Comparison of ENCODE assay signal across 1 cellular context in genomic region chr6:39296745-39297640, GRCh38.
TF ChIP-seq lines count a peak whose summit lies in the region.

No MANE protein-coding gene starts in this region.

TF ChIP-seq in H1, 55 proteins besides CTCF, POLR2A, EP300 and RAD21:
- TF ChIP-seq, protein P1, sequence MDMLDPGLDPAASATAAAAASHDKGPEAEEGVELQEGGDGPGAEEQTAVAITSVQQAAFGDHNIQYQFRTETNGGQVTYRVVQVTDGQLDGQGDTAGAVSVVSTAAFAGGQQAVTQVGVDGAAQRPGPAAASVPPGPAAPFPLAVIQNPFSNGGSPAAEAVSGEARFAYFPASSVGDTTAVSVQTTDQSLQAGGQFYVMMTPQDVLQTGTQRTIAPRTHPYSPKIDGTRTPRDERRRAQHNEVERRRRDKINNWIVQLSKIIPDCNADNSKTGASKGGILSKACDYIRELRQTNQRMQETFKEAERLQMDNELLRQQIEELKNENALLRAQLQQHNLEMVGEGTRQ (IDR thresholded peaks at IDR 0.05; ENCODE audit: low read length) = no peak
- no peak for TF ChIP-seq TBP (IDR thresholded peaks at IDR 0.05; ENCODE audit: low read depth, low read length)
- TF ChIP-seq CHD1 (IDR thresholded peaks at IDR 0.05; ENCODE audit: low read depth, low read length) = no peak
- TF ChIP-seq SIX5 (IDR thresholded peaks at IDR 0.05; ENCODE audit: low read depth, low read length) = no peak
- no peak for TF ChIP-seq TAF7 (optimal IDR thresholded peaks at IDR 0.05; ENCODE audit: borderline replicate concordance, low read depth, low read length)
- TF ChIP-seq KDM5A (IDR thresholded peaks at IDR 0.05; ENCODE audit: low read length) = no peak
- TF ChIP-seq CHD7 (IDR thresholded peaks at IDR 0.05; ENCODE audit: insufficient replicate concordance, low read length) = no peak
- TF ChIP-seq RBBP5 (IDR thresholded peaks at IDR 0.05; ENCODE audit: borderline replicate concordance, low read depth, low read length) = no peak
- TF ChIP-seq TAF1 (IDR thresholded peaks at IDR 0.05; ENCODE audit: low read depth, low read length) = no peak
- TF ChIP-seq SRF (IDR thresholded peaks at IDR 0.05; ENCODE audit: low read depth, low read length) = no peak
- no peak for TF ChIP-seq RNF2 (IDR thresholded peaks at IDR 0.05; ENCODE audit: borderline replicate concordance, low read depth, low read length, missing control alignments, poor library complexity, severe bottlenecking)
TF ChIP-seq in H1: peak in this region for 0.
